In the genomic region with DNA sequence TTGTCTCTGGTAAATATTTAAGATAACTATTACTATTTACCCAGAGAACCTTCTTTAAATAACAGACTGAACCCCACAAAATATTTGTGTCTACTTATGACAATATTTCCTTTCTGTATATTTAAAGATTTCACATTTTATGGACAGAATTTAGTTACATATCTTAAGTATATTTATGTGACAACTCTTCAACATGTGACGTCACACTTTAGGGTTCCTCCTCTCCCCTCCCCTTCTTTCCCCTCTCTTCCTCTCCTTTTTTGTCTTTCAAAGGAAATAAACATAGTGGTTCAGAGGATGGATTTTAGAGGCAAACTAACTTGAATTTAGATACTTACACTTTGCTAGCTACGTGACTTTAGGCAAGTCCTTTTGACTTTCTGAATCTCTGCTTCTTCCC, we compare ENCODE assay signal across 37 cellular contexts.
"Had no signal": no experiment of that assay in that cellular context is flagged by ENCODE, and none has a peak within 500 bp of the region (broad histone marks: within the 10 kb centered on the region; RNA-seq: fewer than 3 reads in every experiment).

No MANE protein-coding gene starts in this region.

- H3K27me3 Mint-ChIP-seq: activated B cell treated with CpG ODN at 0.5 μM for 24 hours; activated CD4-positive, alpha-beta memory T cell treated with anti-CD3 and anti-CD28 coated beads, Interleukin-2, amount 10 ng/mL, durations not matched to agents 7 days and 5 days; activated CD4-positive, alpha-beta T cell treated with anti-CD3 and anti-CD28 coated beads for 36 hours; activated CD4-positive, alpha-beta T cell treated with anti-CD3 and anti-CD28 coated beads, Interleukin-2, amount 10 ng/mL, durations not matched to agents 7 days and 5 days; activated CD8-positive, alpha-beta memory T cell treated with anti-CD3 and anti-CD28 coated beads, Interleukin-2, amount 10 ng/mL, durations not matched to agents 7 days and 5 days; activated naive CD4-positive, alpha-beta T cell treated with anti-CD3 and anti-CD28 coated beads, Interleukin-2, amount 10 ng/mL, durations not matched to agents 7 days and 5 days; activated naive CD4-positive, alpha-beta T cell treated with anti-CD3 and anti-CD28 coated beads, Interleukin-2, amount 50 U/mL, for 24 hours; activated naive CD8-positive, alpha-beta T cell; activated naive CD8-positive, alpha-beta T cell treated with anti-CD3 and anti-CD28 coated beads, Interleukin-2, amount 10 ng/mL, durations not matched to agents 7 days and 5 days; activated naive CD8-positive, alpha-beta T cell treated with anti-CD3 and anti-CD28 coated beads, Interleukin-2, amount 50 U/mL, for 24 hours; activated T-cell treated with anti-CD3 and anti-CD28 coated beads, Interleukin-2, amount 50 U/mL, for 24 hours; brain; central memory CD8-positive, alpha-beta T cell had no signal

- H3K4me3 Mint-ChIP-seq: activated B cell treated with CpG ODN at 0.5 μM for 24 hours; activated CD4-positive, alpha-beta memory T cell treated with anti-CD3 and anti-CD28 coated beads, Interleukin-2, amount 10 ng/mL, durations not matched to agents 7 days and 5 days; activated CD4-positive, alpha-beta T cell treated with anti-CD3 and anti-CD28 coated beads for 36 hours; activated CD4-positive, alpha-beta T cell treated with anti-CD3 and anti-CD28 coated beads, Interleukin-2, amount 10 ng/mL, durations not matched to agents 7 days and 5 days; activated CD8-positive, alpha-beta memory T cell treated with anti-CD3 and anti-CD28 coated beads, Interleukin-2, amount 10 ng/mL, durations not matched to agents 7 days and 5 days; activated CD8-positive, alpha-beta T cell treated with anti-CD3 and anti-CD28 coated beads, Interleukin-2, amount 10 ng/mL, durations not matched to agents 7 days and 5 days; activated naive CD4-positive, alpha-beta T cell treated with anti-CD3 and anti-CD28 coated beads, Interleukin-2, amount 10 ng/mL, durations not matched to agents 7 days and 5 days; activated naive CD4-positive, alpha-beta T cell treated with anti-CD3 and anti-CD28 coated beads, Interleukin-2, amount 50 U/mL, for 24 hours; activated naive CD8-positive, alpha-beta T cell; activated naive CD8-positive, alpha-beta T cell treated with anti-CD3 and anti-CD28 coated beads, Interleukin-2, amount 10 ng/mL, durations not matched to agents 7 days and 5 days; activated naive CD8-positive, alpha-beta T cell treated with anti-CD3 and anti-CD28 coated beads, Interleukin-2, amount 50 U/mL, for 24 hours; activated T-cell treated with anti-CD3 and anti-CD28 coated beads, Interleukin-2, amount 50 U/mL, for 24 hours; brain; central memory CD8-positive, alpha-beta T cell; T-helper 1 cell treated with Interleukin-12 subunit alpha and Interleukin-12 subunit beta and Interleukin-4 antibody, amounts not matched to agents 30 μg/mL and 1 μg/mL, for 36 hours; T-helper 2 cell treated with Interferon-gamma antibody and Interleukin-4, amounts not matched to agents 5 μg/mL and 100 μg/mL, for 36 hours had no signal

- FAIRE-seq: bronchial epithelial cell, TTC549 had no signal

- H3K4me1 Mint-ChIP-seq: activated B cell treated with CpG ODN at 0.5 μM for 24 hours; activated CD4-positive, alpha-beta memory T cell treated with anti-CD3 and anti-CD28 coated beads, Interleukin-2, amount 10 ng/mL, durations not matched to agents 7 days and 5 days; activated CD4-positive, alpha-beta T cell treated with anti-CD3 and anti-CD28 coated beads for 36 hours; activated CD4-positive, alpha-beta T cell treated with anti-CD3 and anti-CD28 coated beads, Interleukin-2, amount 10 ng/mL, durations not matched to agents 7 days and 5 days; activated CD8-positive, alpha-beta memory T cell treated with anti-CD3 and anti-CD28 coated beads, Interleukin-2, amount 10 ng/mL, durations not matched to agents 7 days and 5 days; activated naive CD4-positive, alpha-beta T cell treated with anti-CD3 and anti-CD28 coated beads, Interleukin-2, amount 10 ng/mL, durations not matched to agents 7 days and 5 days; activated naive CD4-positive, alpha-beta T cell treated with anti-CD3 and anti-CD28 coated beads, Interleukin-2, amount 50 U/mL, for 24 hours; activated naive CD8-positive, alpha-beta T cell treated with anti-CD3 and anti-CD28 coated beads, Interleukin-2, amount 10 ng/mL, durations not matched to agents 7 days and 5 days; activated naive CD8-positive, alpha-beta T cell treated with anti-CD3 and anti-CD28 coated beads, Interleukin-2, amount 50 U/mL, for 24 hours; central memory CD8-positive, alpha-beta T cell had no signal

- H3K4me1 ChIP-seq: ascending aorta had no signal

- H3K27me3 ChIP-seq: ascending aorta, cardiac muscle cell had no signal

- H3K27ac Mint-ChIP-seq: activated B cell treated with CpG ODN at 0.5 μM for 24 hours; activated CD4-positive, alpha-beta memory T cell treated with anti-CD3 and anti-CD28 coated beads, Interleukin-2, amount 10 ng/mL, durations not matched to agents 7 days and 5 days; activated CD4-positive, alpha-beta T cell treated with anti-CD3 and anti-CD28 coated beads for 36 hours; activated CD4-positive, alpha-beta T cell treated with anti-CD3 and anti-CD28 coated beads, Interleukin-2, amount 10 ng/mL, durations not matched to agents 7 days and 5 days; activated CD8-positive, alpha-beta memory T cell treated with anti-CD3 and anti-CD28 coated beads, Interleukin-2, amount 10 ng/mL, durations not matched to agents 7 days and 5 days; activated CD8-positive, alpha-beta T cell treated with anti-CD3 and anti-CD28 coated beads, Interleukin-2, amount 10 ng/mL, durations not matched to agents 7 days and 5 days; activated naive CD4-positive, alpha-beta T cell treated with anti-CD3 and anti-CD28 coated beads, Interleukin-2, amount 10 ng/mL, durations not matched to agents 7 days and 5 days; activated naive CD4-positive, alpha-beta T cell treated with anti-CD3 and anti-CD28 coated beads, Interleukin-2, amount 50 U/mL, for 24 hours; activated naive CD8-positive, alpha-beta T cell; activated naive CD8-positive, alpha-beta T cell treated with anti-CD3 and anti-CD28 coated beads, Interleukin-2, amount 10 ng/mL, durations not matched to agents 7 days and 5 days; activated naive CD8-positive, alpha-beta T cell treated with anti-CD3 and anti-CD28 coated beads, Interleukin-2, amount 50 U/mL, for 24 hours; activated T-cell treated with anti-CD3 and anti-CD28 coated beads, Interleukin-2, amount 50 U/mL, for 24 hours; activated T-helper 2 cell treated with anti-CD3 and anti-CD28 coated beads, Interferon-gamma antibody, Interleukin-2, Interleukin-4, amounts not matched to agents 10 μg/mL and 5 μg/mL and 100 μg/mL, durations not matched to agents 14 hours and 24 hours and 36 hours; brain; T-helper 1 cell treated with Interleukin-12 subunit alpha and Interleukin-12 subunit beta and Interleukin-4 antibody, amounts not matched to agents 30 μg/mL and 1 μg/mL, for 36 hours; T-helper 2 cell treated with Interferon-gamma antibody and Interleukin-4, amounts not matched to agents 5 μg/mL and 100 μg/mL, for 36 hours had no signal

- DNase-seq: activated B cell treated with CpG ODN at 0.5 μM for 24 hours; activated CD4-positive, alpha-beta memory T cell treated with anti-CD3 and anti-CD28 coated beads, Interleukin-2, amount 10 ng/mL, durations not matched to agents 7 days and 5 days; activated CD4-positive, alpha-beta T cell treated with anti-CD3 and anti-CD28 coated beads for 36 hours; activated CD4-positive, alpha-beta T cell treated with anti-CD3 and anti-CD28 coated beads for 48 hours; activated CD4-positive, alpha-beta T cell treated with anti-CD3 and anti-CD28 coated beads, Interleukin-2, amount 10 ng/mL, durations not matched to agents 7 days and 5 days; activated CD4-positive, alpha-beta T cell treated with anti-CD3 and anti-CD28 coated beads, Interleukin-2, amount 50 U/mL, for 48 hours; activated CD4-positive, CD25-positive, alpha-beta regulatory T cell treated with anti-CD3 and anti-CD28 coated beads, Interleukin-2, amount 50 U/mL, for 72 hours; activated CD8-positive, alpha-beta memory T cell treated with anti-CD3 and anti-CD28 coated beads for 24 hours; activated CD8-positive, alpha-beta memory T cell treated with anti-CD3 and anti-CD28 coated beads, Interleukin-2, amount 10 ng/mL, durations not matched to agents 7 days and 5 days; activated CD8-positive, alpha-beta memory T cell treated with anti-CD3 and anti-CD28 coated beads, Interleukin-2, amount 50 U/mL, for 48 hours; activated CD8-positive, alpha-beta T cell treated with anti-CD3 and anti-CD28 coated beads, Interleukin-2, amount 10 ng/mL, durations not matched to agents 7 days and 5 days; activated effector memory CD4-positive, alpha-beta T cell treated with Interleukin-2 at 50 U/mL for 16 hours; activated gamma-delta T cell; activated naive CD4-positive, alpha-beta T cell treated with anti-CD3 and anti-CD28 coated beads, Interleukin-2, amount 10 ng/mL, durations not matched to agents 7 days and 5 days; activated naive CD4-positive, alpha-beta T cell treated with Interleukin-2 at 50 U/mL for 16 hours; activated naive CD8-positive, alpha-beta T cell treated with anti-CD3 and anti-CD28 coated beads, Interleukin-2, amount 10 ng/mL, durations not matched to agents 7 days and 5 days; activated naive CD8-positive, alpha-beta T cell treated with anti-CD3 and anti-CD28 coated beads, Interleukin-2, amount 50 U/mL, for 24 hours; activated T-cell treated with anti-CD3 and anti-CD28 coated beads, Interleukin-2, amount 50 U/mL, for 24 hours; activated T-cell treated with anti-CD3 and anti-CD28 coated beads, Interleukin-2, amount 50 U/mL, for 48 hours; amygdala; anterior cingulate cortex; caudate nucleus; cerebellar nuclear complex; T-helper 2 cell; T-helper 9 cell had no signal

- H3K9me3 ChIP-seq: ascending aorta had no signal

- H3K9me3 Mint-ChIP-seq: activated B cell treated with CpG ODN at 0.5 μM for 24 hours; activated CD4-positive, alpha-beta memory T cell treated with anti-CD3 and anti-CD28 coated beads, Interleukin-2, amount 10 ng/mL, durations not matched to agents 7 days and 5 days; activated CD4-positive, alpha-beta T cell treated with anti-CD3 and anti-CD28 coated beads, Interleukin-2, amount 10 ng/mL, durations not matched to agents 7 days and 5 days; activated naive CD8-positive, alpha-beta T cell treated with anti-CD3 and anti-CD28 coated beads, Interleukin-2, amount 10 ng/mL, durations not matched to agents 7 days and 5 days; activated naive CD8-positive, alpha-beta T cell treated with anti-CD3 and anti-CD28 coated beads, Interleukin-2, amount 50 U/mL, for 24 hours; activated T-helper 2 cell treated with anti-CD3 and anti-CD28 coated beads, Interferon-gamma antibody, Interleukin-2, Interleukin-4, amounts not matched to agents 10 μg/mL and 5 μg/mL and 100 μg/mL, durations not matched to agents 14 hours and 24 hours and 36 hours; brain; T-helper 1 cell treated with Interleukin-12 subunit alpha and Interleukin-12 subunit beta and Interleukin-4 antibody, amounts not matched to agents 30 μg/mL and 1 μg/mL, for 36 hours had no signal

- H3K27ac ChIP-seq: ascending aorta, cardiac muscle cell, VCaP had no signal

- ATAC-seq: activated CD4-positive, alpha-beta T cell treated with anti-CD3 and anti-CD28 coated beads for 36 hours; activated CD8-positive, alpha-beta memory T cell treated with anti-CD3 and anti-CD28 coated beads, Interleukin-2, amount 10 ng/mL, durations not matched to agents 7 days and 5 days; activated CD8-positive, alpha-beta T cell treated with anti-CD3 and anti-CD28 coated beads, Interleukin-2, amount 10 ng/mL, durations not matched to agents 7 days and 5 days; activated naive CD8-positive, alpha-beta T cell treated with anti-CD3 and anti-CD28 coated beads, Interleukin-2, amount 50 U/mL, for 24 hours had no signal

- H3K36me3 ChIP-seq: ascending aorta, cardiac muscle cell had no signal

- H3K4me3 ChIP-seq: ascending aorta, cardiac muscle cell had no signal

- H3K36me3 Mint-ChIP-seq: activated CD8-positive, alpha-beta memory T cell treated with anti-CD3 and anti-CD28 coated beads, Interleukin-2, amount 10 ng/mL, durations not matched to agents 7 days and 5 days; activated naive CD4-positive, alpha-beta T cell treated with anti-CD3 and anti-CD28 coated beads, Interleukin-2, amount 10 ng/mL, durations not matched to agents 7 days and 5 days; activated naive CD4-positive, alpha-beta T cell treated with anti-CD3 and anti-CD28 coated beads, Interleukin-2, amount 50 U/mL, for 24 hours; activated naive CD8-positive, alpha-beta T cell; activated naive CD8-positive, alpha-beta T cell treated with anti-CD3 and anti-CD28 coated beads, Interleukin-2, amount 10 ng/mL, durations not matched to agents 7 days and 5 days; brain had no signal
